8 cellular contexts compared by ENCODE assay signal in genomic region chr16:19113577-19114358, GRCh38. TPM values are rescaled to one million over a fixed set of nuclear protein-coding genes. Genes with fewer than 3 reads are reported as not detected.
DNase-seq lines count a peak whose midpoint lies in the region; ATAC-seq lines count a peak whose summit lies in the region.

Gene ITPRIPL2 (plus strand): TSS chr16:19113964. CDS start chr16:19114462, 498 bp downstream.

- peak; percentile 36 for ATAC-seq in stimulated activated naive CD8-positive, alpha-beta T cell treated with anti-CD3 and anti-CD28 coated beads, Interleukin-15, Interleukin-2, amounts not matched to agents 100 U/mL and 50 U/mL, for 24 hours
- ATAC-seq in HG02852 (IDR thresholded peaks at IDR 0.05; ENCODE audit: unreplicated experiment): no peak
- ATAC-seq in HG02571 (IDR thresholded peaks at IDR 0.05; ENCODE audit: unreplicated experiment): no peak

- in situ Hi-C loops in SK-MEL-5 (cut with HindIII; ENCODE audit: low pct_unique_long_range_greater_than_20kb, low sequenced_read_pairs): no loop called here

- DNase-seq in ELR (ENCODE audit: low read depth) (peak; percentile 85), HCEC 1CT (peak; percentile 93), SK-MEL-5 (ENCODE audit: low read depth, low spot score) (peak; percentile 73), dermis microvascular lymphatic vessel endothelial cell (ENCODE audit: low read depth in 2 of 2) (peak; percentile 30 to 86), left kidney (ENCODE audit: low read depth, low spot score) (peak; percentile 91)
- DNase-seq in stimulated activated naive CD8-positive, alpha-beta T cell treated with anti-CD3 and anti-CD28 coated beads, Interleukin-15, Interleukin-2, amounts not matched to agents 100 U/mL and 50 U/mL, for 24 hours: peak; percentile 43

RNA-seq across cellular contexts. Expression of gene ITPRIPL2, which starts in this region (rescaled TPM):
- total RNA-seq in SK-MEL-5 (2014; rRNA removed; shearing (Covaris generic)): 26.7 and 28.8 TPM in 2 replicates
- 37.0 and 48.9 TPM in 2 replicates for polyA plus RNA-seq in SK-MEL-5 (2015; cell fraction: cytosol; rRNA removed)
- polyA plus RNA-seq in SK-MEL-5 (2015; cell fraction: nucleus; rRNA removed): 45.7 and 47.3 TPM in 2 replicates
- total RNA-seq in dermis microvascular lymphatic vessel endothelial cell: 21.8 and 26.0 TPM in 2 replicates

Comparison
In these comparisons a context has a peak if more than half of its experiments do, and no peak if none do; other contexts are left out.
1. DNase-seq: peak in every context shown above with its lines; median percentile 93 in HCEC 1CT; 91 in left kidney; 85 in ELR; 73 in SK-MEL-5; 58 in dermis microvascular lymphatic vessel endothelial cell; 43 in stimulated activated naive CD8-positive, alpha-beta T cell treated with anti-CD3 and anti-CD28 coated beads, Interleukin-15, Interleukin-2, amounts not matched to agents 100 U/mL and 50 U/mL, for 24 hours.